ENCODE assay signal across 1 cellular context in the genomic region with DNA sequence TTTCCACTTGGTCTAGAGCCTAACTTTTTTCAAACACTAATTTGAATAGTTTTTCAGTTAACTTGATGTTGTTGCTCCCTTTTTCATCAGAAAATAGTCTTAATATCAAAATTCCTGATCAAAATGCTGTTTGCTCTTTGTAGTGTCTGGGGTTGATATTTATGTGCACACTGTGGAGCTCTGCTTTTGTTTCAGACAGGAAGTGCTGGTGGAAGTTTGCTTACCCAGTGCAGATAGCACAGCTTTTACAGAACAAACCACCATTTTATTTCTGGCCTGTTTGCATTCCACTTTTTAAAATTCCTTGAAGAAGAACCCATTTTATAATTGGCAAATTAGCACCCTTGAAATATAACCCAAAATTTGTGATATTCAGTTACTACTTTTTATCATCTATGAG.
TF ChIP-seq lines count a peak whose summit lies in the region.

No MANE protein-coding gene starts in this region.

TF ChIP-seq in GM23338, 12 proteins besides CTCF, POLR2A, EP300 and RAD21 (continued from another document):
- TF ChIP-seq, protein P1, sequence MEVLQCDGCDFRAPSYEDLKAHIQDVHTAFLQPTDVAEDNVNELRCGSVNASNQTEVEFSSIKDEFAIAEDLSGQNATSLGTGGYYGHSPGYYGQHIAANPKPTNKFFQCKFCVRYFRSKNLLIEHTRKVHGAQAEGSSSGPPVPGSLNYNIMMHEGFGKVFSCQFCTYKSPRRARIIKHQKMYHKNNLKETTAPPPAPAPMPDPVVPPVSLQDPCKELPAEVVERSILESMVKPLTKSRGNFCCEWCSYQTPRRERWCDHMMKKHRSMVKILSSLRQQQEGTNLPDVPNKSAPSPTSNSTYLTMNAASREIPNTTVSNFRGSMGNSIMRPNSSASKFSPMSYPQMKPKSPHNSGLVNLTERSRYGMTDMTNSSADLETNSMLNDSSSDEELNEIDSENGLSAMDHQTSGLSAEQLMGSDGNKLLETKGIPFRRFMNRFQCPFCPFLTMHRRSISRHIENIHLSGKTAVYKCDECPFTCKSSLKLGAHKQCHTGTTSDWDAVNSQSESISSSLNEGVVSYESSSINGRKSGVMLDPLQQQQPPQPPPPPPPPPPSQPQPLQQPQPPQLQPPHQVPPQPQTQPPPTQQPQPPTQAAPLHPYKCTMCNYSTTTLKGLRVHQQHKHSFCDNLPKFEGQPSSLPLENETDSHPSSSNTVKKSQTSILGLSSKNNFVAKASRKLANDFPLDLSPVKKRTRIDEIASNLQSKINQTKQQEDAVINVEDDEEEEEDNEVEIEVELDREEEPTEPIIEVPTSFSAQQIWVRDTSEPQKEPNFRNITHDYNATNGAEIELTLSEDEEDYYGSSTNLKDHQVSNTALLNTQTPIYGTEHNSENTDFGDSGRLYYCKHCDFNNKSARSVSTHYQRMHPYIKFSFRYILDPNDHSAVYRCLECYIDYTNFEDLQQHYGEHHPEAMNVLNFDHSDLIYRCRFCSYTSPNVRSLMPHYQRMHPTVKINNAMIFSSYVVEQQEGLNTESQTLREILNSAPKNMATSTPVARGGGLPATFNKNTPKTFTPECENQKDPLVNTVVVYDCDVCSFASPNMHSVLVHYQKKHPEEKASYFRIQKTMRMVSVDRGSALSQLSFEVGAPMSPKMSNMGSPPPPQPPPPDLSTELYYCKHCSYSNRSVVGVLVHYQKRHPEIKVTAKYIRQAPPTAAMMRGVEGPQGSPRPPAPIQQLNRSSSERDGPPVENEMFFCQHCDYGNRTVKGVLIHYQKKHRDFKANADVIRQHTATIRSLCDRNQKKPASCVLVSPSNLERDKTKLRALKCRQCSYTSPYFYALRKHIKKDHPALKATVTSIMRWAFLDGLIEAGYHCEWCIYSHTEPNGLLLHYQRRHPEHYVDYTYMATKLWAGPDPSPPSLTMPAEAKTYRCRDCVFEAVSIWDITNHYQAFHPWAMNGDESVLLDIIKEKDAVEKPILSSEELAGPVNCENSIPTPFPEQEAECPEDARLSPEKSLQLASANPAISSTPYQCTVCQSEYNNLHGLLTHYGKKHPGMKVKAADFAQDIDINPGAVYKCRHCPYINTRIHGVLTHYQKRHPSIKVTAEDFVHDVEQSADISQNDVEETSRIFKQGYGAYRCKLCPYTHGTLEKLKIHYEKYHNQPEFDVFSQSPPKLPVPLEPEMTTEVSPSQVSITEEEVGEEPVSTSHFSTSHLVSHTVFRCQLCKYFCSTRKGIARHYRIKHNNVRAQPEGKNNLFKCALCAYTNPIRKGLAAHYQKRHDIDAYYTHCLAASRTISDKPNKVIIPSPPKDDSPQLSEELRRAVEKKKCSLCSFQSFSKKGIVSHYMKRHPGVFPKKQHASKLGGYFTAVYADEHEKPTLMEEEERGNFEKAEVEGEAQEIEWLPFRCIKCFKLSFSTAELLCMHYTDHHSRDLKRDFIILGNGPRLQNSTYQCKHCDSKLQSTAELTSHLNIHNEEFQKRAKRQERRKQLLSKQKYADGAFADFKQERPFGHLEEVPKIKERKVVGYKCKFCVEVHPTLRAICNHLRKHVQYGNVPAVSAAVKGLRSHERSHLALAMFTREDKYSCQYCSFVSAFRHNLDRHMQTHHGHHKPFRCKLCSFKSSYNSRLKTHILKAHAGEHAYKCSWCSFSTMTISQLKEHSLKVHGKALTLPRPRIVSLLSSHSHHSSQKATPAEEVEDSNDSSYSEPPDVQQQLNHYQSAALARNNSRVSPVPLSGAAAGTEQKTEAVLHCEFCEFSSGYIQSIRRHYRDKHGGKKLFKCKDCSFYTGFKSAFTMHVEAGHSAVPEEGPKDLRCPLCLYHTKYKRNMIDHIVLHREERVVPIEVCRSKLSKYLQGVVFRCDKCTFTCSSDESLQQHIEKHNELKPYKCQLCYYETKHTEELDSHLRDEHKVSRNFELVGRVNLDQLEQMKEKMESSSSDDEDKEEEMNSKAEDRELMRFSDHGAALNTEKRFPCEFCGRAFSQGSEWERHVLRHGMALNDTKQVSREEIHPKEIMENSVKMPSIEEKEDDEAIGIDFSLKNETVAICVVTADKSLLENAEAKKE (CRISPR knock-in tag; IDR thresholded peaks at IDR 0.05): no peak
- no peak for TF ChIP-seq ZNF114 (CRISPR knock-in tag; IDR thresholded peaks at IDR 0.05)
- no peak for TF ChIP-seq NANOG (IDR thresholded peaks at IDR 0.05; ENCODE audit: borderline replicate concordance)
- TF ChIP-seq, protein P2, sequence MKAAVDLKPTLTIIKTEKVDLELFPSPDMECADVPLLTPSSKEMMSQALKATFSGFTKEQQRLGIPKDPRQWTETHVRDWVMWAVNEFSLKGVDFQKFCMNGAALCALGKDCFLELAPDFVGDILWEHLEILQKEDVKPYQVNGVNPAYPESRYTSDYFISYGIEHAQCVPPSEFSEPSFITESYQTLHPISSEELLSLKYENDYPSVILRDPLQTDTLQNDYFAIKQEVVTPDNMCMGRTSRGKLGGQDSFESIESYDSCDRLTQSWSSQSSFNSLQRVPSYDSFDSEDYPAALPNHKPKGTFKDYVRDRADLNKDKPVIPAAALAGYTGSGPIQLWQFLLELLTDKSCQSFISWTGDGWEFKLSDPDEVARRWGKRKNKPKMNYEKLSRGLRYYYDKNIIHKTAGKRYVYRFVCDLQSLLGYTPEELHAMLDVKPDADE (IDR thresholded peaks at IDR 0.05): no peak
- TF ChIP-seq, protein P3, sequence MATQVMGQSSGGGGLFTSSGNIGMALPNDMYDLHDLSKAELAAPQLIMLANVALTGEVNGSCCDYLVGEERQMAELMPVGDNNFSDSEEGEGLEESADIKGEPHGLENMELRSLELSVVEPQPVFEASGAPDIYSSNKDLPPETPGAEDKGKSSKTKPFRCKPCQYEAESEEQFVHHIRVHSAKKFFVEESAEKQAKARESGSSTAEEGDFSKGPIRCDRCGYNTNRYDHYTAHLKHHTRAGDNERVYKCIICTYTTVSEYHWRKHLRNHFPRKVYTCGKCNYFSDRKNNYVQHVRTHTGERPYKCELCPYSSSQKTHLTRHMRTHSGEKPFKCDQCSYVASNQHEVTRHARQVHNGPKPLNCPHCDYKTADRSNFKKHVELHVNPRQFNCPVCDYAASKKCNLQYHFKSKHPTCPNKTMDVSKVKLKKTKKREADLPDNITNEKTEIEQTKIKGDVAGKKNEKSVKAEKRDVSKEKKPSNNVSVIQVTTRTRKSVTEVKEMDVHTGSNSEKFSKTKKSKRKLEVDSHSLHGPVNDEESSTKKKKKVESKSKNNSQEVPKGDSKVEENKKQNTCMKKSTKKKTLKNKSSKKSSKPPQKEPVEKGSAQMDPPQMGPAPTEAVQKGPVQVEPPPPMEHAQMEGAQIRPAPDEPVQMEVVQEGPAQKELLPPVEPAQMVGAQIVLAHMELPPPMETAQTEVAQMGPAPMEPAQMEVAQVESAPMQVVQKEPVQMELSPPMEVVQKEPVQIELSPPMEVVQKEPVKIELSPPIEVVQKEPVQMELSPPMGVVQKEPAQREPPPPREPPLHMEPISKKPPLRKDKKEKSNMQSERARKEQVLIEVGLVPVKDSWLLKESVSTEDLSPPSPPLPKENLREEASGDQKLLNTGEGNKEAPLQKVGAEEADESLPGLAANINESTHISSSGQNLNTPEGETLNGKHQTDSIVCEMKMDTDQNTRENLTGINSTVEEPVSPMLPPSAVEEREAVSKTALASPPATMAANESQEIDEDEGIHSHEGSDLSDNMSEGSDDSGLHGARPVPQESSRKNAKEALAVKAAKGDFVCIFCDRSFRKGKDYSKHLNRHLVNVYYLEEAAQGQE (IDR thresholded peaks at IDR 0.05; ENCODE audit: unreplicated experiment): no peak
- TF ChIP-seq POLR2AphosphoS5 (IDR thresholded peaks at IDR 0.05; ENCODE audit: low read depth): no peak
- TF ChIP-seq EZH2 (IDR thresholded peaks at IDR 0.05; ENCODE audit: low read depth, unreplicated experiment): no peak
- no peak for TF ChIP-seq ZNF331 (CRISPR knock-in tag; IDR thresholded peaks at IDR 0.05; ENCODE audit: low read depth)
- no peak for TF ChIP-seq STAT1 (IDR thresholded peaks at IDR 0.05; ENCODE audit: unreplicated experiment)
- no peak for TF ChIP-seq JUNB (IDR thresholded peaks at IDR 0.05; ENCODE audit: unreplicated experiment)
